10 cellular contexts compared by ENCODE assay signal in genomic region chr3:183638092-183638644, GRCh38. TPM values are rescaled to one million over a fixed set of nuclear protein-coding genes. Genes with fewer than 3 reads are reported as not detected.
DNase-seq lines count a peak whose midpoint lies in the region; TF ChIP-seq lines count a peak whose summit lies in the region.
"Had no signal": no experiment of that assay in that cellular context is flagged by ENCODE, and none has a peak within 500 bp of the region (broad histone marks: within the 10 kb centered on the region; RNA-seq: fewer than 3 reads in every experiment).

No MANE protein-coding gene starts in this region.

- TF ChIP-seq CTCF in nephron progenitor cell (IDR thresholded peaks at IDR 0.05) (no peak), WERI-Rb-1 (IDR thresholded peaks at IDR 0.05; ENCODE audit: low read depth, low read length) (no peak)

- no peak overlapping the region for H3K4me3 ChIP-seq in CD8-positive, alpha-beta memory T cell (ENCODE audit: low read length)
- no peak overlapping the region for H3K4me3 ChIP-seq in WERI-Rb-1 (ENCODE audit: low read depth, low read length)

- no peaks in the 10 kb centered on the region for H3K36me3 ChIP-seq in CD8-positive, alpha-beta memory T cell (ENCODE audit: insufficient read depth, low read length)
- H3K36me3 ChIP-seq in WERI-Rb-1: peaks cover 4% of the 10 kb centered on the region; the same call in 1 of the 2 replicates
- H3K36me3 ChIP-seq: tibial artery had no signal

- H3K27me3 Mint-ChIP-seq in CD8-positive, alpha-beta memory T cell: no peaks in the 10 kb centered on the region
- no peaks in the 10 kb centered on the region for H3K27me3 Mint-ChIP-seq in IgD-negative memory B cell
- H3K27me3 Mint-ChIP-seq in nephron progenitor cell (ENCODE audit: low read depth, poor library complexity): no peaks in the 10 kb centered on the region

- no peak for DNase-seq in CD8-positive, alpha-beta memory T cell
- DNase-seq in caudate nucleus (lab: John Stamatoyannopoulos, UW) (no peak), nephron progenitor cell (no peak), SIG-M5 (lab: John Stamatoyannopoulos, UW) (no peak), DMS114 treated with DMSO at 0.1 percent for 48 hours (lab: John Stamatoyannopoulos, UW; ENCODE audit: unreplicated experiment) (no peak), cerebellar nuclear complex (lab: John Stamatoyannopoulos, UW) (no peak), WERI-Rb-1 (no peak)
- DNase-seq: NCI-H2171 treated with DMSO at 0.1 percent for 48 hours, tibial artery had no signal

- H3K27me3 ChIP-seq in CD8-positive, alpha-beta memory T cell (ENCODE audit: insufficient read depth, low read length, poor library complexity, severe bottlenecking): no peaks in the 10 kb centered on the region
- no peaks in the 10 kb centered on the region for H3K27me3 ChIP-seq in WERI-Rb-1 (ENCODE audit: insufficient read depth, low read depth, severe bottlenecking)
- H3K27me3 ChIP-seq: tibial artery had no signal

- no peaks in the 10 kb centered on the region for H3K9me3 Mint-ChIP-seq in CD8-positive, alpha-beta memory T cell
- H3K9me3 Mint-ChIP-seq in IgD-negative memory B cell (peaks cover 0 to 2% (median 0%) of the 10 kb centered on the region in 3 donors), nephron progenitor cell (no peaks in the 10 kb centered on the region)

- peaks cover 35% of the 10 kb centered on the region for H3K4me1 ChIP-seq in CD8-positive, alpha-beta memory T cell (ENCODE audit: insufficient read depth, low read length)

- peaks cover 36 to 64% (median 48%) of the 10 kb centered on the region in 3 donors for H3K4me1 Mint-ChIP-seq in CD8-positive, alpha-beta memory T cell
- H3K4me1 Mint-ChIP-seq in IgD-negative memory B cell: peaks cover 26 to 37% (median 28%) of the 10 kb centered on the region in 3 donors
- peaks cover 18% of the 10 kb centered on the region for H3K4me1 Mint-ChIP-seq in nephron progenitor cell

- H3K36me3 Mint-ChIP-seq in CD8-positive, alpha-beta memory T cell: peaks cover 0 to 25% (median 0%) of the 10 kb centered on the region in 3 donors
- H3K36me3 Mint-ChIP-seq in IgD-negative memory B cell (peaks cover 5% of the 10 kb centered on the region), nephron progenitor cell (ENCODE audit: low read depth) (peaks cover 27% of the 10 kb centered on the region)

- CTCF ChIA-PET in CD8-positive, alpha-beta memory T cell (lab: Charles Lee): interaction anchor here (1.2 kb wide), 2 partner anchors 58 to 247 kb away, joined by 3 read pairs; partner anchors contain the start of gene PARL

- H3K27ac ChIP-seq in CD8-positive, alpha-beta memory T cell (ENCODE audit: low read depth, low read length): no peak overlapping the region
- peak overlapping the region; percentile 4 for H3K27ac ChIP-seq in caudate nucleus (ENCODE audit: low read depth, low read length)
- no peak overlapping the region for H3K27ac ChIP-seq in WERI-Rb-1

- no peaks in the 10 kb centered on the region for H3K9me3 ChIP-seq in CD8-positive, alpha-beta memory T cell (ENCODE audit: low read length)
- H3K9me3 ChIP-seq in WERI-Rb-1 (ENCODE audit: severe bottlenecking): no peaks in the 10 kb centered on the region
- H3K9me3 ChIP-seq: tibial artery had no signal

- H3K27ac Mint-ChIP-seq in CD8-positive, alpha-beta memory T cell: peak overlapping the region in 6 of 8 donors; percentile 50 to 98 (median 85)
- H3K27ac Mint-ChIP-seq in IgD-negative memory B cell: peak overlapping the region; percentile 78 to 100 (median 99)
- H3K27ac Mint-ChIP-seq in nephron progenitor cell: peak overlapping the region; percentile 39

- H3K4me3 Mint-ChIP-seq in CD8-positive, alpha-beta memory T cell: peak overlapping the region in 5 of 7 donors; percentile 13 to 100 (median 94)
- H3K4me3 Mint-ChIP-seq in IgD-negative memory B cell (peak overlapping the region in 3 of 4 donors; percentile 17 to 99 (median 99)), nephron progenitor cell (peak overlapping the region; percentile 87)

- POLR2A ChIA-PET in CD8-positive, alpha-beta memory T cell (lab: Charles Lee): interaction anchor here (0.5 to 0.8 kb wide), 4 partner anchors 79 to 844 kb away, joined by 3 to 4 read pairs (median 3); no protein-coding TSS in a partner anchor

RNA-seq across cellular contexts. Expression of gene KLHL24, which starts 2.7 kb away (rescaled TPM):
- total RNA-seq in CD8-positive, alpha-beta memory T cell: 10 to 100 TPM; 13.4 to 16.9 TPM
- 44.9 TPM for polyA plus RNA-seq in CD8-positive, alpha-beta memory T cell
- polyA plus RNA-seq in IgD-negative memory B cell: 41.3 TPM

RNA-seq across cellular contexts. Expression of gene YEATS2, which starts 59.4 kb away (rescaled TPM):
- total RNA-seq in CD8-positive, alpha-beta memory T cell: 10 to 100 TPM; 30.5 to 31.6 TPM
- 5.7 TPM for polyA plus RNA-seq in CD8-positive, alpha-beta memory T cell
- 7.2 TPM for polyA plus RNA-seq in IgD-negative memory B cell

Comparison
In these comparisons a context has a peak if more than half of its experiments do, and no peak if none do; other contexts are left out.
1. H3K27ac Mint-ChIP-seq: peak in every context shown above with its lines; median percentile 99 in IgD-negative memory B cell; 85 in CD8-positive, alpha-beta memory T cell; 39 in nephron progenitor cell.